38 cellular contexts compared by ENCODE assay signal in genomic region chr4:84740071-84740470, GRCh38.
"Had no signal": no experiment of that assay in that cellular context is flagged by ENCODE, and none has a peak within 500 bp of the region (broad histone marks: within the 10 kb centered on the region; RNA-seq: fewer than 3 reads in every experiment).

No MANE protein-coding gene starts in this region.

- H3K27me3 Mint-ChIP-seq: activated naive CD4-positive, alpha-beta T cell treated with anti-CD3 and anti-CD28 coated beads, Interleukin-2, amount 10 ng/mL, durations not matched to agents 7 days and 5 days; activated naive CD8-positive, alpha-beta T cell; activated T-cell treated with anti-CD3 and anti-CD28 coated beads, Interleukin-2, amount 50 U/mL, for 24 hours; brain; central memory CD8-positive, alpha-beta T cell had no signal

- H3K27ac ChIP-seq: adrenal gland, ascending aorta, body of pancreas, brain microvascular endothelial cell, breast epithelium, cardiac muscle cell had no signal

- H3K36me3 Mint-ChIP-seq: activated naive CD4-positive, alpha-beta T cell treated with anti-CD3 and anti-CD28 coated beads, Interleukin-2, amount 10 ng/mL, durations not matched to agents 7 days and 5 days; activated naive CD4-positive, alpha-beta T cell treated with anti-CD3 and anti-CD28 coated beads, Interleukin-2, amount 50 U/mL, for 24 hours; activated naive CD4-positive, alpha-beta T cell treated with anti-CD3 and anti-CD28 coated beads, Interleukin-2, amount 50 U/mL, for 72 hours; activated naive CD8-positive, alpha-beta T cell; activated naive CD8-positive, alpha-beta T cell treated with anti-CD3 and anti-CD28 coated beads for 36 hours; activated naive CD8-positive, alpha-beta T cell treated with anti-CD3 and anti-CD28 coated beads, Interleukin-2, amount 10 ng/mL, durations not matched to agents 7 days and 5 days had no signal

- DNase-seq: activated effector memory CD4-positive, alpha-beta T cell treated with anti-CD3 and anti-CD28 coated beads, Interleukin-2, amount 50 U/mL, for 16 hours; activated effector memory CD4-positive, alpha-beta T cell treated with Interleukin-2 at 50 U/mL for 16 hours; activated gamma-delta T cell; activated gamma-delta T cell treated with Interleukin-2 at 50 U/mL for 16 hours; activated naive CD4-positive, alpha-beta T cell; activated naive CD4-positive, alpha-beta T cell treated with anti-CD3 and anti-CD28 coated beads for 36 hours; activated naive CD4-positive, alpha-beta T cell treated with anti-CD3 and anti-CD28 coated beads, Interleukin-2, amount 10 ng/mL, durations not matched to agents 7 days and 5 days; activated naive CD4-positive, alpha-beta T cell treated with anti-CD3 and anti-CD28 coated beads, Interleukin-2, amount 50 U/mL, for 16 hours; activated naive CD4-positive, alpha-beta T cell treated with Interleukin-2 at 50 U/mL for 16 hours; activated naive CD8-positive, alpha-beta T cell treated with anti-CD3 and anti-CD28 coated beads for 36 hours; activated naive CD8-positive, alpha-beta T cell treated with anti-CD3 and anti-CD28 coated beads, Interleukin-2, amount 10 ng/mL, durations not matched to agents 7 days and 5 days; activated naive CD8-positive, alpha-beta T cell treated with anti-CD3 and anti-CD28 coated beads, Interleukin-2, amount 50 U/mL, for 24 hours; activated T-cell treated with anti-CD3 and anti-CD28 coated beads for 4 hours; activated T-cell treated with anti-CD3 and anti-CD28 coated beads, Interleukin-2, amount 50 U/mL, for 1 hour; activated T-cell treated with anti-CD3 and anti-CD28 coated beads, Interleukin-2, amount 50 U/mL, for 24 hours; activated T-cell treated with anti-CD3 and anti-CD28 coated beads, Interleukin-2, amount 50 U/mL, for 4 hours; activated T-cell treated with anti-CD3 and anti-CD28 coated beads, Interleukin-2, amount 50 U/mL, for 48 hours; activated T-cell treated with anti-CD3 and anti-CD28 coated beads, Interleukin-2, amount 50 U/mL, for 72 hours; adrenal gland; amniotic stem cell; amygdala; anterior cingulate cortex; aorta; body of pancreas; brain microvascular endothelial cell; central memory CD4-positive, alpha-beta T cell; cerebellar nuclear complex had no signal

- H3K4me3 ChIP-seq: adrenal gland, ascending aorta, body of pancreas, breast epithelium, cardiac muscle cell had no signal

- ATAC-seq: activated naive CD4-positive, alpha-beta T cell treated with anti-CD3 and anti-CD28 coated beads, Interleukin-2, amount 50 U/mL, for 72 hours; activated naive CD8-positive, alpha-beta T cell treated with anti-CD3 and anti-CD28 coated beads, Interleukin-2, amount 50 U/mL, for 24 hours; activated T-cell treated with anti-CD3 and anti-CD28 coated beads, Interleukin-2, amount 50 U/mL, for 4 hours; activated T-cell treated with anti-CD3 and anti-CD28 coated beads, Interleukin-2, amount 50 U/mL, for 72 hours; activated T-helper 17 cell treated with anti-CD3 and anti-CD28 coated beads, Interleukin-2, amount 50 U/mL, for 72 hours; body of pancreas had no signal

- H3K27ac Mint-ChIP-seq: activated naive CD4-positive, alpha-beta T cell treated with anti-CD3 and anti-CD28 coated beads for 36 hours; activated naive CD4-positive, alpha-beta T cell treated with anti-CD3 and anti-CD28 coated beads, Interleukin-2, amount 10 ng/mL, durations not matched to agents 7 days and 5 days; activated naive CD4-positive, alpha-beta T cell treated with anti-CD3 and anti-CD28 coated beads, Interleukin-2, amount 50 U/mL, for 24 hours; activated naive CD4-positive, alpha-beta T cell treated with anti-CD3 and anti-CD28 coated beads, Interleukin-2, amount 50 U/mL, for 72 hours; activated naive CD8-positive, alpha-beta T cell; activated naive CD8-positive, alpha-beta T cell treated with anti-CD3 and anti-CD28 coated beads for 36 hours; activated naive CD8-positive, alpha-beta T cell treated with anti-CD3 and anti-CD28 coated beads, Interleukin-2, amount 10 ng/mL, durations not matched to agents 7 days and 5 days; activated naive CD8-positive, alpha-beta T cell treated with anti-CD3 and anti-CD28 coated beads, Interleukin-2, amount 50 U/mL, for 24 hours; activated T-cell treated with anti-CD3 and anti-CD28 coated beads, Interleukin-2, amount 50 U/mL, for 24 hours; activated T-cell treated with anti-CD3 and anti-CD28 coated beads, Interleukin-2, amount 50 U/mL, for 72 hours; activated T-helper 1 cell treated with anti-CD3 and anti-CD28 coated beads, Interleukin-12 subunit alpha, Interleukin-12 subunit beta, Interleukin-2, Interleukin-4 antibody, amounts not matched to agents 30 ng/mL and 10 ng/mL and 1 ng/mL, durations not matched to agents 14 hours and 24 hours and 36 hours; activated T-helper 17 cell treated with anti-CD3 and anti-CD28 coated beads, Interleukin-2, amount 50 U/mL, for 72 hours; activated T-helper 2 cell treated with anti-CD3 and anti-CD28 coated beads, Interferon-gamma antibody, Interleukin-2, Interleukin-4, amounts not matched to agents 10 μg/mL and 5 μg/mL and 100 μg/mL, durations not matched to agents 14 hours and 24 hours and 36 hours had no signal

- H3K9me3 ChIP-seq: adrenal gland, ascending aorta, body of pancreas, breast epithelium had no signal

- H3K9me3 Mint-ChIP-seq: activated naive CD4-positive, alpha-beta T cell treated with anti-CD3 and anti-CD28 coated beads for 36 hours; activated naive CD4-positive, alpha-beta T cell treated with anti-CD3 and anti-CD28 coated beads, Interleukin-2, amount 10 ng/mL, durations not matched to agents 7 days and 5 days; activated naive CD4-positive, alpha-beta T cell treated with anti-CD3 and anti-CD28 coated beads, Interleukin-2, amount 50 U/mL, for 24 hours; activated naive CD4-positive, alpha-beta T cell treated with anti-CD3 and anti-CD28 coated beads, Interleukin-2, amount 50 U/mL, for 72 hours; activated naive CD8-positive, alpha-beta T cell treated with anti-CD3 and anti-CD28 coated beads for 36 hours; activated naive CD8-positive, alpha-beta T cell treated with anti-CD3 and anti-CD28 coated beads, Interleukin-2, amount 10 ng/mL, durations not matched to agents 7 days and 5 days; activated naive CD8-positive, alpha-beta T cell treated with anti-CD3 and anti-CD28 coated beads, Interleukin-2, amount 50 U/mL, for 24 hours; activated T-cell treated with anti-CD3 and anti-CD28 coated beads, Interleukin-2, amount 50 U/mL, for 24 hours; activated T-cell treated with anti-CD3 and anti-CD28 coated beads, Interleukin-2, amount 50 U/mL, for 4 hours; activated T-cell treated with anti-CD3 and anti-CD28 coated beads, Interleukin-2, amount 50 U/mL, for 72 hours; activated T-helper 1 cell treated with anti-CD3 and anti-CD28 coated beads, Interleukin-12 subunit alpha, Interleukin-12 subunit beta, Interleukin-2, Interleukin-4 antibody, amounts not matched to agents 30 ng/mL and 10 ng/mL and 1 ng/mL, durations not matched to agents 14 hours and 24 hours and 36 hours; activated T-helper 17 cell treated with anti-CD3 and anti-CD28 coated beads, Interleukin-2, amount 50 U/mL, for 72 hours; activated T-helper 2 cell treated with anti-CD3 and anti-CD28 coated beads, Interferon-gamma antibody, Interleukin-2, Interleukin-4, amounts not matched to agents 10 μg/mL and 5 μg/mL and 100 μg/mL, durations not matched to agents 14 hours and 24 hours and 36 hours; brain; central memory CD8-positive, alpha-beta T cell had no signal

- H3K4me1 ChIP-seq: adrenal gland, ascending aorta, body of pancreas, breast epithelium had no signal

- H3K4me3 Mint-ChIP-seq: activated naive CD4-positive, alpha-beta T cell treated with anti-CD3 and anti-CD28 coated beads for 36 hours; activated naive CD4-positive, alpha-beta T cell treated with anti-CD3 and anti-CD28 coated beads, Interleukin-2, amount 10 ng/mL, durations not matched to agents 7 days and 5 days; activated naive CD4-positive, alpha-beta T cell treated with anti-CD3 and anti-CD28 coated beads, Interleukin-2, amount 50 U/mL, for 24 hours; activated naive CD8-positive, alpha-beta T cell; activated naive CD8-positive, alpha-beta T cell treated with anti-CD3 and anti-CD28 coated beads for 36 hours; activated naive CD8-positive, alpha-beta T cell treated with anti-CD3 and anti-CD28 coated beads, Interleukin-2, amount 10 ng/mL, durations not matched to agents 7 days and 5 days; activated naive CD8-positive, alpha-beta T cell treated with anti-CD3 and anti-CD28 coated beads, Interleukin-2, amount 50 U/mL, for 24 hours; activated T-cell treated with anti-CD3 and anti-CD28 coated beads, Interleukin-2, amount 50 U/mL, for 24 hours; activated T-cell treated with anti-CD3 and anti-CD28 coated beads, Interleukin-2, amount 50 U/mL, for 4 hours; activated T-cell treated with anti-CD3 and anti-CD28 coated beads, Interleukin-2, amount 50 U/mL, for 72 hours; activated T-helper 1 cell treated with anti-CD3 and anti-CD28 coated beads, Interleukin-12 subunit alpha, Interleukin-12 subunit beta, Interleukin-2, Interleukin-4 antibody, amounts not matched to agents 30 ng/mL and 10 ng/mL and 1 ng/mL, durations not matched to agents 14 hours and 24 hours and 36 hours; activated T-helper 17 cell treated with anti-CD3 and anti-CD28 coated beads, Interleukin-2, amount 50 U/mL, for 72 hours; brain; central memory CD8-positive, alpha-beta T cell had no signal

- H3K27me3 ChIP-seq: adrenal gland, ascending aorta, body of pancreas, brain microvascular endothelial cell, breast epithelium, cardiac muscle cell had no signal

- H3K4me1 Mint-ChIP-seq: activated naive CD4-positive, alpha-beta T cell treated with anti-CD3 and anti-CD28 coated beads, Interleukin-2, amount 10 ng/mL, durations not matched to agents 7 days and 5 days; activated naive CD4-positive, alpha-beta T cell treated with anti-CD3 and anti-CD28 coated beads, Interleukin-2, amount 50 U/mL, for 24 hours; activated naive CD8-positive, alpha-beta T cell treated with anti-CD3 and anti-CD28 coated beads for 36 hours; activated naive CD8-positive, alpha-beta T cell treated with anti-CD3 and anti-CD28 coated beads, Interleukin-2, amount 10 ng/mL, durations not matched to agents 7 days and 5 days; activated naive CD8-positive, alpha-beta T cell treated with anti-CD3 and anti-CD28 coated beads, Interleukin-2, amount 50 U/mL, for 24 hours; activated T-helper 17 cell treated with anti-CD3 and anti-CD28 coated beads, Interleukin-2, amount 50 U/mL, for 72 hours; brain; central memory CD8-positive, alpha-beta T cell had no signal
